20 cellular contexts compared by ENCODE assay signal in the genomic region with DNA sequence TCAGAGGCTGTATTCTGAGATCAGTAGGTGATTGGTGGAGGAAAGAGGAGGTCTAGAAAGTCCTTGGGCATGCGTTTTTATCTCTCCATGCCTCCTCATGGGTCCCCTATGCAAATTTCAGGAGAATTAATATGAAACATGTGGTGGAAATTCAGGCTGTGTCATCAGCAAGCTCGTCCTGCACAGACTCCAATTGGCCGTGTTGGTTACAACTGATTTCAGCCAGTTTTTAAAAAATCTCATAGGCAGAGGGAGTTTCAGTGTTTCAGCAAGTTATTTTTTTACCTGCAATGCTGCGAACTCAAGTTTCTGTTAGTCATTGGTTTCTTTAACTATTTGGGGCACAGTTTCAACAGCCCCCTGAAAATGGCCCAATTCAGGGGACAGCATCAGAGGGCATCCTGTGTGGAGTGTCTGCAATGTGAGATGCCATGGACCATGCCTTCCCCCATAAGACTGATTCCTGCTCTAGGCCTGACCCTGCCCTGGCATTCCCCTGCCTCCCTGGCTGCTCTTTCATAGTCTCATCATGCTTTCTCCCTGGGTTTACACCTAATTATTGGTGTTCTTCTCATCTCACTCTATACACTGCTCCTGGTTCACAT. TPM values are rescaled to one million over a fixed set of nuclear protein-coding genes. Genes with fewer than 3 reads are reported as not detected.
DNase-seq lines count a peak whose midpoint lies in the region; TF ChIP-seq lines count a peak whose summit lies in the region.
"Had no signal": no experiment of that assay in that cellular context is flagged by ENCODE, and none has a peak within 500 bp of the region (broad histone marks: within the 10 kb centered on the region; RNA-seq: fewer than 3 reads in every experiment).

No MANE protein-coding gene starts in this region.

- H3K14ac ChIP-seq in mesenchymal stem cell (ENCODE audit: low read length in 2 of 2) = no peak overlapping the region

- H3K27ac ChIP-seq in breast epithelium = peak overlapping the region; percentile 73 to 81
- H3K27ac ChIP-seq in mesenchymal stem cell (ENCODE audit: low read length, poor library complexity, severe bottlenecking) = no peak overlapping the region
- H3K27ac ChIP-seq: Peyer's patch had no signal

- H3K27ac Mint-ChIP-seq in MCF 10A (ENCODE audit: low read depth, unreplicated experiment) = no peak overlapping the region
- no peak overlapping the region for H3K27ac Mint-ChIP-seq in type B pancreatic cell
- H3K27ac Mint-ChIP-seq: activated naive CD8-positive, alpha-beta T cell treated with anti-CD3 and anti-CD28 coated beads, Interleukin-2, amount 10 ng/mL, durations not matched to agents 7 days and 5 days; activated T-cell treated with anti-CD3 and anti-CD28 coated beads, Interleukin-2, amount 50 U/mL, for 72 hours; CD4-positive, CD25-positive, alpha-beta regulatory T cell; stimulated activated naive B cell treated with anti-CD40 and anti-IgM and Interleukin-4, amounts not matched to agents 10 μg/mL and 1 μg/mL and 100 μg/mL, for 72 hours had no signal

- CTCF ChIA-PET in MCF 10A (lab: Yijun Ruan, JAX) = interaction anchor here (0.5 to 5.9 kb wide), 3 partner anchors 9 to 89 kb away, joined by 3 to 43 read pairs (median 3); no protein-coding TSS in a partner anchor

- H3K4me1 Mint-ChIP-seq in MCF 10A (ENCODE audit: insufficient read depth, unreplicated experiment) (no peaks in the 10 kb centered on the region), type B pancreatic cell (ENCODE audit: unreplicated experiment) (no peaks in the 10 kb centered on the region)
- H3K4me1 Mint-ChIP-seq: activated naive CD8-positive, alpha-beta T cell treated with anti-CD3 and anti-CD28 coated beads, Interleukin-2, amount 10 ng/mL, durations not matched to agents 7 days and 5 days; CD4-positive, CD25-positive, alpha-beta regulatory T cell; central memory CD8-positive, alpha-beta T cell; naive thymus-derived CD8-positive, alpha-beta T cell; stimulated activated naive B cell treated with anti-CD40 and anti-IgM and Interleukin-4, amounts not matched to agents 10 μg/mL and 1 μg/mL and 100 μg/mL, for 72 hours had no signal

- peaks cover 35% of the 10 kb centered on the region for H3K27me3 Mint-ChIP-seq in MCF 10A (ENCODE audit: insufficient read depth, unreplicated experiment)
- no peaks in the 10 kb centered on the region for H3K27me3 Mint-ChIP-seq in type B pancreatic cell

- peak overlapping the region; percentile 41 for H3K9ac ChIP-seq in mesenchymal stem cell (ENCODE audit: low read length)

- no peaks in the 10 kb centered on the region for H3K27me3 ChIP-seq in breast epithelium
- no peaks in the 10 kb centered on the region for H3K27me3 ChIP-seq in mesenchymal stem cell (ENCODE audit: control insufficient read depth in 1 of 2, insufficient read depth in 1 of 2, low read length in 2 of 2)
- H3K27me3 ChIP-seq: Peyer's patch had no signal

- no peak overlapping the region for H4K8ac ChIP-seq in mesenchymal stem cell (ENCODE audit: low read length)

- no peak overlapping the region for H3K4me2 ChIP-seq in mesenchymal stem cell (ENCODE audit: low read length, poor library complexity, severe bottlenecking)

- H3K9me3 ChIP-seq in breast epithelium (no peaks in the 10 kb centered on the region), mesenchymal stem cell (ENCODE audit: control insufficient read depth, low read length) (peaks cover 11% of the 10 kb centered on the region)

- POLR2A ChIA-PET in MCF 10A (lab: Yijun Ruan, JAX) = interaction anchor here (0.7 to 1.7 kb wide), 3 partner anchors 17 to 529 kb away, joined by 3 read pairs; partner anchors contain the start of genes EXOC8 and SPRTN

- no peak overlapping the region for H3K23ac ChIP-seq in mesenchymal stem cell (ENCODE audit: low read length in 2 of 2)

- H3K4me1 ChIP-seq in breast epithelium (peaks cover 0 to 8% of the 10 kb centered on the region in 2 donors), mesenchymal stem cell (ENCODE audit: control insufficient read depth, insufficient read depth, low read depth, low read length) (no peaks in the 10 kb centered on the region)
- H3K4me1 ChIP-seq: Peyer's patch had no signal

- H2AK5ac ChIP-seq in mesenchymal stem cell (ENCODE audit: low read length, severe bottlenecking) = no peak overlapping the region

- intact Hi-C loops in breast epithelium (cut with DNase I; ENCODE audit: low total_unique reads) (no loop called here), MCF 10A (cut with micrococcal nuclease) (no loop called here)

- no peaks in the 10 kb centered on the region for H3K36me3 Mint-ChIP-seq in MCF 10A (ENCODE audit: insufficient read depth, unreplicated experiment)
- H3K36me3 Mint-ChIP-seq in type B pancreatic cell = peaks cover 6% of the 10 kb centered on the region
- H3K36me3 Mint-ChIP-seq: activated naive CD8-positive, alpha-beta T cell treated with anti-CD3 and anti-CD28 coated beads, Interleukin-2, amount 10 ng/mL, durations not matched to agents 7 days and 5 days; CD4-positive, CD25-positive, alpha-beta regulatory T cell had no signal

- no peak overlapping the region for H3K18ac ChIP-seq in mesenchymal stem cell (ENCODE audit: low read depth in 1 of 2, low read length in 2 of 2)

- 87% methylated on average over 4 of the region's 4 CpGs for WGBS in mesenchymal stem cell

- H2AFZ ChIP-seq in mesenchymal stem cell (ENCODE audit: low read depth, low read length) = no peak overlapping the region

- no peak overlapping the region for H2BK12ac ChIP-seq in mesenchymal stem cell (ENCODE audit: low read length in 2 of 2)

- H3K36me3 ChIP-seq in breast epithelium (no peaks in the 10 kb centered on the region), mesenchymal stem cell (ENCODE audit: control insufficient read depth in 1 of 2, insufficient read depth in 2 of 2, low read depth in 1 of 2, low read length in 2 of 2) (no peaks in the 10 kb centered on the region)
- H3K36me3 ChIP-seq: Peyer's patch had no signal

- DNase-seq in breast epithelium (ENCODE audit: low spot score in 2 of 2) (no peak), MCF 10A (ENCODE audit: unreplicated experiment) (no peak), dedifferentiated amniotic fluid mesenchymal stem cell (ENCODE audit: extremely low spot score) (peak; percentile 85), mesenchymal stem cell (no peak), type B pancreatic cell (ENCODE audit: extremely low spot score, unreplicated experiment) (peak; percentile 22), activated gamma-delta T cell treated with Interleukin-2 at 50 U/mL for 16 hours (no peak), T1000 (lab: John Stamatoyannopoulos, UW) (no peak)
- DNase-seq in stimulated activated CD4-positive, alpha-beta T cell treated with anti-CD3 and anti-CD28 coated beads, Interleukin-2, amount 100 ng/mL, for 48 hours = no peak
- DNase-seq: activated CD4-positive, alpha-beta T cell treated with anti-CD3 and anti-CD28 coated beads, Interleukin-2, amount 50 U/mL, for 4 hours; activated naive CD8-positive, alpha-beta T cell treated with anti-CD3 and anti-CD28 coated beads, Interleukin-2, amount 10 ng/mL, durations not matched to agents 7 days and 5 days; activated T-cell treated with anti-CD3 and anti-CD28 coated beads, Interleukin-2, amount 50 U/mL, for 72 hours; CD4-positive, CD25-positive, alpha-beta regulatory T cell; mammary epithelial cell; naive thymus-derived CD8-positive, alpha-beta T cell; NCI-H1092 treated with DMSO at 0.1 percent for 48 hours; NCI-H748 treated with DMSO at 0.1 percent for 48 hours; Peyer's patch; stimulated activated CD4-positive, alpha-beta T cell treated with anti-CD3 and anti-CD28 coated beads, Interleukin-12 subunit alpha, Interleukin-12 subunit beta, amount 100 ng/mL, for 4 hours; stimulated activated naive B cell treated with anti-CD40 and anti-IgM and Interleukin-4, amounts not matched to agents 10 μg/mL and 1 μg/mL and 100 μg/mL, for 72 hours had no signal

- no peak overlapping the region for H3K4ac ChIP-seq in mesenchymal stem cell (ENCODE audit: low read depth in 1 of 2, low read length in 2 of 2)

- H3K4me3 ChIP-seq in breast epithelium = no peak overlapping the region
- peak overlapping the region in 1 of 2 experiments; percentile 7 for H3K4me3 ChIP-seq in mesenchymal stem cell (ENCODE audit: insufficient read depth in 1 of 2, low read depth in 1 of 2, low read length in 2 of 2)
- H3K4me3 ChIP-seq: Peyer's patch had no signal

- H2BK15ac ChIP-seq in mesenchymal stem cell (ENCODE audit: low read depth, poor library complexity, severe bottlenecking) = no peak overlapping the region

- no peak overlapping the region for H4K91ac ChIP-seq in mesenchymal stem cell (ENCODE audit: low read length)

- H3K9me3 Mint-ChIP-seq in MCF 10A (ENCODE audit: unreplicated experiment) = peaks cover 12% of the 10 kb centered on the region
- peaks cover 13% of the 10 kb centered on the region for H3K9me3 Mint-ChIP-seq in type B pancreatic cell

- no TSS peak for BruUV-seq in MCF 10A (replicated peaks; lab: Mats Ljungman, UMichigan)

- TF ChIP-seq CTCF in breast epithelium (IDR thresholded peaks at IDR 0.05) (no peak), MCF 10A (IDR thresholded peaks at IDR 0.05; ENCODE audit: unreplicated experiment) (no peak), type B pancreatic cell (conservative IDR thresholded peaks at IDR 0.05) (no peak)

- no peak overlapping the region for H2BK5ac ChIP-seq in mesenchymal stem cell (ENCODE audit: low read depth, low read length, poor library complexity, severe bottlenecking)

- no peak for TF ChIP-seq POLR2A in breast epithelium (IDR thresholded peaks at IDR 0.05)

- no peaks in the 10 kb centered on the region for H3K79me1 ChIP-seq in mesenchymal stem cell (replicated peaks; ENCODE audit: low read length, poor library complexity, severe bottlenecking)

- H2BK120ac ChIP-seq in mesenchymal stem cell (ENCODE audit: low read depth, low read length) = no peak overlapping the region

- H3K4me3 Mint-ChIP-seq in MCF 10A (ENCODE audit: unreplicated experiment) (no peak overlapping the region), type B pancreatic cell (no peak overlapping the region)
- H3K4me3 Mint-ChIP-seq: activated naive CD8-positive, alpha-beta T cell treated with anti-CD3 and anti-CD28 coated beads, Interleukin-2, amount 10 ng/mL, durations not matched to agents 7 days and 5 days; activated T-cell treated with anti-CD3 and anti-CD28 coated beads, Interleukin-2, amount 50 U/mL, for 72 hours; CD4-positive, CD25-positive, alpha-beta regulatory T cell; central memory CD8-positive, alpha-beta T cell; naive thymus-derived CD8-positive, alpha-beta T cell; stimulated activated naive B cell treated with anti-CD40 and anti-IgM and Interleukin-4, amounts not matched to agents 10 μg/mL and 1 μg/mL and 100 μg/mL, for 72 hours had no signal

RNA-seq across cellular contexts. Expression of gene C1orf198, which starts 60.0 kb away (rescaled TPM):
- total RNA-seq in breast epithelium (100 to 1,000 TPM in 2 of 3 donors, 10 to 100 TPM in 1; 63.6 to 138 (median 124) TPM), MCF 10A (2022) (13.7 and 19.2 TPM in 2 replicates), type B pancreatic cell (ENCODE audit: low replicate concordance) (42.1 and 62.5 TPM in 2 replicates)
- polyA plus RNA-seq in mesenchymal stem cell (2013, experiment 1 of 2) = 40.5 TPM
- polyA plus RNA-seq in mesenchymal stem cell (2013, experiment 2 of 2) = 39.9 TPM

Comparison
In these comparisons a context has a peak if more than half of its experiments do, and no peak if none do; other contexts are left out.
1. DNase-seq: peak in dedifferentiated amniotic fluid mesenchymal stem cell (single experiment) and type B pancreatic cell (single experiment); none in breast epithelium (0 of 2), MCF 10A (single experiment), mesenchymal stem cell (single experiment), stimulated activated CD4-positive, alpha-beta T cell treated with anti-CD3 and anti-CD28 coated beads, Interleukin-2, amount 100 ng/mL, for 48 hours (0 of 2), activated gamma-delta T cell treated with Interleukin-2 at 50 U/mL for 16 hours (single experiment) and T1000 (single experiment).